8 cellular contexts compared by ENCODE assay signal in genomic region chr14:103078420-103078749, GRCh38. TPM values are rescaled to one million over a fixed set of nuclear protein-coding genes. Genes with fewer than 3 reads are reported as not detected.
DNase-seq lines count a peak whose midpoint lies in the region; ATAC-seq and TF ChIP-seq lines count a peak whose summit lies in the region.

No MANE protein-coding gene starts in this region.

- H3K4me1 Mint-ChIP-seq in CD4-positive, CD25-positive, alpha-beta regulatory T cell: peaks cover 0 to 6% (median 0%) of the 10 kb centered on the region in 4 donors
- H3K4me1 Mint-ChIP-seq in activated naive CD8-positive, alpha-beta T cell treated with anti-CD3 and anti-CD28 coated beads, Interleukin-2, amount 50 U/mL, for 24 hours: no peaks in the 10 kb centered on the region

- H3K9me3 ChIP-seq in CD4-positive, CD25-positive, alpha-beta regulatory T cell (ENCODE audit: control insufficient read depth in 2 of 2, low read length in 2 of 2): no peaks in the 10 kb centered on the region
- no peaks in the 10 kb centered on the region for H3K9me3 ChIP-seq in GM23248 (ENCODE audit: low read depth)
- no peaks in the 10 kb centered on the region for H3K9me3 ChIP-seq in left ventricle myocardium inferior (replicated peaks)

- in situ Hi-C loops in GM23248 (cut with MboI): no loop called here

- peaks cover 5% of the 10 kb centered on the region for H3K27me3 Mint-ChIP-seq in CD4-positive, CD25-positive, alpha-beta regulatory T cell
- peaks cover 5% of the 10 kb centered on the region for H3K27me3 Mint-ChIP-seq in activated naive CD8-positive, alpha-beta T cell treated with anti-CD3 and anti-CD28 coated beads, Interleukin-2, amount 50 U/mL, for 24 hours

- H3K27ac Mint-ChIP-seq in CD4-positive, CD25-positive, alpha-beta regulatory T cell: no peak overlapping the region
- no peak overlapping the region for H3K27ac Mint-ChIP-seq in activated naive CD8-positive, alpha-beta T cell treated with anti-CD3 and anti-CD28 coated beads, Interleukin-2, amount 50 U/mL, for 24 hours

- no peak overlapping the region for H2AFZ ChIP-seq in GM23248

- peak; percentile 74 to 79 for ATAC-seq in CD4-positive, CD25-positive, alpha-beta regulatory T cell (ENCODE audit: low read depth in 2 of 2)
- ATAC-seq in activated naive CD8-positive, alpha-beta T cell treated with anti-CD3 and anti-CD28 coated beads, Interleukin-2, amount 50 U/mL, for 24 hours: peak; percentile 61
- no peak for ATAC-seq in HG03571 (IDR thresholded peaks at IDR 0.05; ENCODE audit: unreplicated experiment)

- H3K79me2 ChIP-seq in GM23248 (ENCODE audit: insufficient read depth): no peaks in the 10 kb centered on the region

- H3K36me3 ChIP-seq in CD4-positive, CD25-positive, alpha-beta regulatory T cell (ENCODE audit: control insufficient read depth, insufficient read depth, low read length): no peaks in the 10 kb centered on the region
- H3K36me3 ChIP-seq in GM23248 (ENCODE audit: low read depth): no peaks in the 10 kb centered on the region
- no peaks in the 10 kb centered on the region for H3K36me3 ChIP-seq in left ventricle myocardium inferior

- no peaks in the 10 kb centered on the region for H3K36me3 Mint-ChIP-seq in CD4-positive, CD25-positive, alpha-beta regulatory T cell
- no peaks in the 10 kb centered on the region for H3K36me3 Mint-ChIP-seq in activated naive CD8-positive, alpha-beta T cell treated with anti-CD3 and anti-CD28 coated beads, Interleukin-2, amount 50 U/mL, for 24 hours (ENCODE audit: low read depth)

- peaks cover 14% of the 10 kb centered on the region for H3K4me1 ChIP-seq in CD4-positive, CD25-positive, alpha-beta regulatory T cell (ENCODE audit: control insufficient read depth, insufficient read depth, low read length, poor library complexity, severe bottlenecking)
- H3K4me1 ChIP-seq in GM23248 (ENCODE audit: insufficient read depth) (no peaks in the 10 kb centered on the region), left ventricle myocardium inferior (peaks cover 29% of the 10 kb centered on the region)

- H3K4me2 ChIP-seq in GM23248 (ENCODE audit: unreplicated experiment): no peak overlapping the region

- no peaks in the 10 kb centered on the region for H3K9me2 ChIP-seq in GM23248 (ENCODE audit: insufficient read depth)

- H3K27me3 ChIP-seq in CD4-positive, CD25-positive, alpha-beta regulatory T cell (ENCODE audit: control insufficient read depth, insufficient read depth, low read length): peaks cover 4% of the 10 kb centered on the region
- H3K27me3 ChIP-seq in GM23248 (replicated peaks; ENCODE audit: insufficient read depth) (no peaks in the 10 kb centered on the region), left ventricle myocardium inferior (ENCODE audit: low read depth) (peaks cover 30% of the 10 kb centered on the region)

- no peak overlapping the region for H3K4me3 ChIP-seq in CD4-positive, CD25-positive, alpha-beta regulatory T cell (ENCODE audit: low read depth, low read length)
- H3K4me3 ChIP-seq in GM23248: no peak overlapping the region
- no peak overlapping the region for H3K4me3 ChIP-seq in left ventricle myocardium inferior

- no peaks in the 10 kb centered on the region for H4K20me1 ChIP-seq in GM23248 (ENCODE audit: insufficient read depth)

- no peaks in the 10 kb centered on the region for H3F3A ChIP-seq in GM23248 (ENCODE audit: insufficient read depth)

- TF ChIP-seq CTCF in left ventricle myocardium inferior (IDR thresholded peaks at IDR 0.05; ENCODE audit: borderline replicate concordance): peak; percentile 75

- H3K9ac ChIP-seq in GM23248: no peak overlapping the region

- peak; percentile 66 to 84 (median 75) for DNase-seq in CD4-positive, CD25-positive, alpha-beta regulatory T cell
- DNase-seq in GM23248 (peak; percentile 93), NCI-H1417 treated with DMSO at 0.1 percent for 48 hours (lab: John Stamatoyannopoulos, UW) (peak; percentile 49), SW 1271 (lab: John Stamatoyannopoulos, UW) (peak; percentile 47 to 76), left ventricle myocardium inferior (peak; percentile 76), renal cortical epithelial cell (ENCODE audit: low read depth) (peak; percentile 72)
- DNase-seq in activated naive CD8-positive, alpha-beta T cell treated with anti-CD3 and anti-CD28 coated beads, Interleukin-2, amount 50 U/mL, for 24 hours: peak; percentile 72

- 3% methylated on average over 8 to 9 of the region's 9 CpGs for WGBS in GM23248 (ENCODE audit: low coverage in 1 of 2, low lambda C conversion rate in 2 of 2, missing lambda C conversion rate in 2 of 2), 2 experiments

- H3K27ac ChIP-seq in CD4-positive, CD25-positive, alpha-beta regulatory T cell (ENCODE audit: insufficient read depth, low read length, poor library complexity, severe bottlenecking): no peak overlapping the region
- H3K27ac ChIP-seq in GM23248 (no peak overlapping the region), left ventricle myocardium inferior (replicated peaks) (no peak overlapping the region)

- intact Hi-C loops in left ventricle myocardium inferior (cut with micrococcal nuclease): no loop called here

- H3K4me3 Mint-ChIP-seq in CD4-positive, CD25-positive, alpha-beta regulatory T cell: no peak overlapping the region
- no peak overlapping the region for H3K4me3 Mint-ChIP-seq in activated naive CD8-positive, alpha-beta T cell treated with anti-CD3 and anti-CD28 coated beads, Interleukin-2, amount 50 U/mL, for 24 hours

- no peaks in the 10 kb centered on the region for H3K9me3 Mint-ChIP-seq in CD4-positive, CD25-positive, alpha-beta regulatory T cell
- H3K9me3 Mint-ChIP-seq in activated naive CD8-positive, alpha-beta T cell treated with anti-CD3 and anti-CD28 coated beads, Interleukin-2, amount 50 U/mL, for 24 hours: no peaks in the 10 kb centered on the region

RNA-seq across cellular contexts. Expression of gene LBHD2, which starts 5.6 kb away (rescaled TPM):
- not detected for total RNA-seq in CD4-positive, CD25-positive, alpha-beta regulatory T cell
- not detected for polyA plus RNA-seq in CD4-positive, CD25-positive, alpha-beta regulatory T cell
- not detected in 2 replicates for total RNA-seq in GM23248 (2014; rRNA removed; shearing (Covaris generic))
- not detected in 2 replicates for polyA plus RNA-seq in GM23248 (2016; fragmentation: Nextera tagmentation; extraction: Ambion mirVana)
- total RNA-seq in left ventricle myocardium inferior (not detected), renal cortical epithelial cell (not detected in 2 replicates)

RNA-seq across cellular contexts. Expression of gene EXOC3L4, which starts 16.1 kb away (rescaled TPM):
- total RNA-seq in CD4-positive, CD25-positive, alpha-beta regulatory T cell: not detected
- polyA plus RNA-seq in CD4-positive, CD25-positive, alpha-beta regulatory T cell: not detected
- total RNA-seq in GM23248 (2014; rRNA removed; shearing (Covaris generic)): not detected in 2 replicates
- not detected in 2 replicates for polyA plus RNA-seq in GM23248 (2016; fragmentation: Nextera tagmentation; extraction: Ambion mirVana)
- 0.66 TPM for total RNA-seq in left ventricle myocardium inferior
- total RNA-seq in renal cortical epithelial cell: 0.94 and 2.1 TPM in 2 replicates

RNA-seq across cellular contexts. Expression of gene CDC42BPB, which starts 21.0 kb away (rescaled TPM):
- total RNA-seq in CD4-positive, CD25-positive, alpha-beta regulatory T cell: 19.2 TPM
- polyA plus RNA-seq in CD4-positive, CD25-positive, alpha-beta regulatory T cell: under 1 TPM; 0.08 to 0.91 (median 0.36) TPM
- 94.5 and 106 TPM in 2 replicates for total RNA-seq in GM23248 (2014; rRNA removed; shearing (Covaris generic))
- polyA plus RNA-seq in GM23248 (2016; fragmentation: Nextera tagmentation; extraction: Ambion mirVana): 10.3 and 13.0 TPM in 2 replicates
- total RNA-seq in left ventricle myocardium inferior (67.1 TPM), renal cortical epithelial cell (73.3 and 235 TPM in 2 replicates)

RNA-seq across cellular contexts. Expression of gene TNFAIP2, which starts 44.9 kb away (rescaled TPM):
- 0.64 TPM for total RNA-seq in CD4-positive, CD25-positive, alpha-beta regulatory T cell
- polyA plus RNA-seq in CD4-positive, CD25-positive, alpha-beta regulatory T cell: not detected
- 45.0 and 51.8 TPM in 2 replicates for total RNA-seq in GM23248 (2014; rRNA removed; shearing (Covaris generic))
- polyA plus RNA-seq in GM23248 (2016; fragmentation: Nextera tagmentation; extraction: Ambion mirVana): 9.2 and 9.6 TPM in 2 replicates
- total RNA-seq in left ventricle myocardium inferior: 40.1 TPM
- total RNA-seq in renal cortical epithelial cell: 530 and 1,373 TPM in 2 replicates
